Comparison of ENCODE assay signal across 15 cellular contexts in the genomic region with DNA sequence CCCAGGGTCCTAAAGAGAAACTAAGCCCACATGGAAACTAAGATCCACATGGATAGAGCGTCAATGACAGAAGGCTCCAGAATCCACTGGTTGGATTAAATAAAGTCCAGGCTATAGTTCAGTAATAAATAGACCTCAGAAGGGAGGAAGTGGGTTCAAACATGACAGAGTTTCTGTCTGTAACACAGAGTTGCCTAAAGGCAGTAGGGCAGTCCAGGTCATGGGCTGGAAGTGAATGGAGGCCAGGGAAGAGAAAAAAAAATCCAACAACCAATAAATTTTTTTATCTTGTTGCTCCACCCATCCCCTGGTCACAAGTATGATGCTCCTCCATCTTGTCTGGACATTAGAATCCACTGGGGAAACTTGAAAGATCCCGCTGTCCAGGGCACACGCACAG.
A peak's percentile ranks its signal among the peaks of the same experiment; 100 is the strongest.
DNase-seq lines count a peak whose midpoint lies in the region; ATAC-seq and TF ChIP-seq lines count a peak whose summit lies in the region.
"Had no signal": no experiment of that assay in that cellular context is flagged by ENCODE, and none has a peak within 500 bp of the region (broad histone marks: within the 10 kb centered on the region; RNA-seq: fewer than 3 reads in every experiment).

No MANE protein-coding gene starts in this region.

- H3K27ac Mint-ChIP-seq in activated naive CD4-positive, alpha-beta T cell treated with anti-CD3 and anti-CD28 coated beads, Interleukin-2, amount 10 ng/mL, durations not matched to agents 7 days and 5 days, result peak overlapping the region; percentile 72
- peak overlapping the region; percentile 88 for H3K27ac Mint-ChIP-seq in activated naive CD8-positive, alpha-beta T cell treated with anti-CD3 and anti-CD28 coated beads, Interleukin-2, amount 50 U/mL, for 24 hours

- intact Hi-C loops in lower leg skin (cut with DNase I; ENCODE audit: low total_unique reads), result no loop called here

- 89 to 92% methylated on average over 3 of the region's 3 CpGs for WGBS in lower leg skin, 2 donors

- H3K36me3 Mint-ChIP-seq in activated naive CD4-positive, alpha-beta T cell treated with anti-CD3 and anti-CD28 coated beads, Interleukin-2, amount 10 ng/mL, durations not matched to agents 7 days and 5 days, result no peaks in the 10 kb centered on the region
- H3K36me3 Mint-ChIP-seq in activated naive CD8-positive, alpha-beta T cell treated with anti-CD3 and anti-CD28 coated beads, Interleukin-2, amount 50 U/mL, for 24 hours (ENCODE audit: low read depth), result no peaks in the 10 kb centered on the region

- CTCF ChIA-PET in activated naive CD4-positive, alpha-beta T cell treated with anti-CD3 and anti-CD28 coated beads, Interleukin-2, amount 10 ng/mL, durations not matched to agents 7 days and 5 days (lab: Charles Lee), result interaction anchor here (1.0 to 4.5 kb wide), 7 partner anchors 11 to 936 kb away, joined by 3 to 35 read pairs (median 7); no protein-coding TSS in a partner anchor

- no peak for TF ChIP-seq CTCF in lower leg skin (IDR thresholded peaks at IDR 0.05)

- H3K4me3 Mint-ChIP-seq in activated naive CD4-positive, alpha-beta T cell treated with anti-CD3 and anti-CD28 coated beads, Interleukin-2, amount 10 ng/mL, durations not matched to agents 7 days and 5 days, result no peak overlapping the region
- H3K4me3 Mint-ChIP-seq in activated naive CD8-positive, alpha-beta T cell treated with anti-CD3 and anti-CD28 coated beads, Interleukin-2, amount 50 U/mL, for 24 hours, result peak overlapping the region; percentile 49

- H3K9me3 Mint-ChIP-seq in activated naive CD4-positive, alpha-beta T cell treated with anti-CD3 and anti-CD28 coated beads, Interleukin-2, amount 10 ng/mL, durations not matched to agents 7 days and 5 days, result no peaks in the 10 kb centered on the region
- no peaks in the 10 kb centered on the region for H3K9me3 Mint-ChIP-seq in activated naive CD8-positive, alpha-beta T cell treated with anti-CD3 and anti-CD28 coated beads, Interleukin-2, amount 50 U/mL, for 24 hours

- H3K4me3 ChIP-seq in lower leg skin (ENCODE audit: low read depth, poor library complexity, severe bottlenecking), result no peak overlapping the region
- H3K4me3 ChIP-seq: cardiac muscle cell, testis had no signal

- peaks cover 33% of the 10 kb centered on the region for H3K4me1 Mint-ChIP-seq in activated naive CD4-positive, alpha-beta T cell treated with anti-CD3 and anti-CD28 coated beads, Interleukin-2, amount 10 ng/mL, durations not matched to agents 7 days and 5 days
- H3K4me1 Mint-ChIP-seq in activated naive CD8-positive, alpha-beta T cell treated with anti-CD3 and anti-CD28 coated beads, Interleukin-2, amount 50 U/mL, for 24 hours, result peaks cover 39% of the 10 kb centered on the region

- peak; percentile 26 for ATAC-seq in activated naive CD8-positive, alpha-beta T cell treated with anti-CD3 and anti-CD28 coated beads, Interleukin-2, amount 50 U/mL, for 24 hours
- ATAC-seq in HG03045 (IDR thresholded peaks at IDR 0.05; ENCODE audit: unreplicated experiment), result no peak
- ATAC-seq: Panc1 had no signal

- no peak for DNase-seq in activated naive CD4-positive, alpha-beta T cell treated with anti-CD3 and anti-CD28 coated beads, Interleukin-2, amount 10 ng/mL, durations not matched to agents 7 days and 5 days
- DNase-seq in activated naive CD4-positive, alpha-beta T cell (lab: John Stamatoyannopoulos, UW), result no peak
- DNase-seq in NOMO-1 treated with DMSO at 0.1 percent for 48 hours (lab: John Stamatoyannopoulos, UW; ENCODE audit: unreplicated experiment) (peak; percentile 23), lower leg skin (ENCODE audit: low spot score in 2 of 2) (no peak), NCI-H1436 treated with DMSO at 0.1 percent for 48 hours (lab: John Stamatoyannopoulos, UW) (no peak)
- no peak for DNase-seq in activated naive CD8-positive, alpha-beta T cell treated with anti-CD3 and anti-CD28 coated beads, Interleukin-2, amount 50 U/mL, for 24 hours
- no peak for DNase-seq in stimulated activated CD4-positive, alpha-beta T cell treated with anti-CD3 and anti-CD28 coated beads, Interleukin-12 subunit alpha, Interleukin-12 subunit beta, amount 100 ng/mL, for 4 hours
- DNase-seq: activated effector memory CD4-positive, alpha-beta T cell treated with Interleukin-2 at 50 U/mL for 16 hours; DMS 273 treated with DMSO at 0.1 percent for 48 hours; NCI-H1436; NCI-H446 treated with DMSO at 0.1 percent for 48 hours; testis had no signal

- peaks cover 53% of the 10 kb centered on the region for H3K27me3 Mint-ChIP-seq in activated naive CD4-positive, alpha-beta T cell treated with anti-CD3 and anti-CD28 coated beads, Interleukin-2, amount 10 ng/mL, durations not matched to agents 7 days and 5 days
- peaks cover 21% of the 10 kb centered on the region for H3K27me3 Mint-ChIP-seq in activated naive CD8-positive, alpha-beta T cell treated with anti-CD3 and anti-CD28 coated beads, Interleukin-2, amount 50 U/mL, for 24 hours

- no peak for TF ChIP-seq POLR2A in lower leg skin (IDR thresholded peaks at IDR 0.05)
